In the genomic region with DNA sequence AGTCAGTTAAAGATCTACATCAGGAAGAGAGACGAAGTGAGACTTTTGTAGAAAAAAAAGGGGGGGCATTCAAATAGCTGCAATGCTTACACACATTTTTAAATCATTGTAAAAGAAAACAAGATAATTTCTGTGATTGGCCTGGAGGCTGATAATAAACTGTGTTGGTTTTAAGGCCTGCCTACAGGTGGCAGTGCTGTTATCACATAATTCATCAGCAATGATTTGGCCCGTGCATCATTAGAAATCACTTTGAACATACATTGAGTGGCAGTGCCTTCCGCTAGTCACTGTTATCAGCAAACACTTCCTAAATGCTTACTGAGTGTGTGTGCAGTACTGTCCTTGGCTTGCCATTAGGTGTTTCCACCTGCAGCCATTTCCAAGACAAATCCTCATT, we compare ENCODE assay signal across 11 cellular contexts.
DNase-seq lines count a peak whose midpoint lies in the region; ATAC-seq, FAIRE-seq and TF ChIP-seq lines count a peak whose summit lies in the region.
"Had no signal": no experiment of that assay in that cellular context is flagged by ENCODE, and none has a peak within 500 bp of the region (broad histone marks: within the 10 kb centered on the region; RNA-seq: fewer than 3 reads in every experiment).

No MANE protein-coding gene starts in this region.

- no peaks in the 10 kb centered on the region for H3K36me3 ChIP-seq in KMS-11 (ENCODE audit: insufficient read depth)
- no peaks in the 10 kb centered on the region for H3K36me3 ChIP-seq in HepG2 (replicated peaks in 1 of 2; ENCODE audit: control insufficient read depth in 1 of 2, insufficient read depth in 2 of 2, low read length in 2 of 2)
- H3K36me3 ChIP-seq: thoracic aorta had no signal

- H4K20me1 ChIP-seq in KMS-11 (ENCODE audit: insufficient read depth) (no peaks in the 10 kb centered on the region), HepG2 (ENCODE audit: insufficient read depth, low read length) (no peaks in the 10 kb centered on the region)

- H3K4me2 ChIP-seq in KMS-11 (no peak overlapping the region), HepG2 (ENCODE audit: low read depth, low read length) (no peak overlapping the region)

- peaks cover 21% of the 10 kb centered on the region for H3K4me1 ChIP-seq in KMS-11 (ENCODE audit: low read depth, poor library complexity, severe bottlenecking)
- H3K4me1 ChIP-seq in HepG2 (ENCODE audit: insufficient read depth, low read length), result no peaks in the 10 kb centered on the region

- H3K27ac ChIP-seq in KMS-11 (no peak overlapping the region), HepG2 (ENCODE audit: extremely low read length, insufficient read depth, low read length) (no peak overlapping the region)
- H3K27ac ChIP-seq: thoracic aorta had no signal

- H2AFZ ChIP-seq in KMS-11 (ENCODE audit: low read depth) (no peak overlapping the region), HepG2 (ENCODE audit: low read length) (no peak overlapping the region)

- H3K36me3 Mint-ChIP-seq in naive thymus-derived CD8-positive, alpha-beta T cell, result no peaks in the 10 kb centered on the region
- H3K36me3 Mint-ChIP-seq: activated naive CD4-positive, alpha-beta T cell treated with anti-CD3 and anti-CD28 coated beads, Interleukin-2, amount 50 U/mL, for 24 hours had no signal

- peak; percentile 62 for TF ChIP-seq CTCF in KMS-11 (conservative IDR thresholded peaks at IDR 0.05; ENCODE audit: low read depth, low read length)
- TF ChIP-seq CTCF in WI38 (IDR thresholded peaks at IDR 0.05; ENCODE audit: low read depth, low read length), result peak; percentile 16; the same call in 1 of the 2 replicates
- no peak for TF ChIP-seq CTCF in HepG2 (CRISPR knock-in tag; IDR thresholded peaks at IDR 0.05)

- CTCF ChIA-PET in HepG2 (lab: Yijun Ruan, JAX; ENCODE audit: low intra/inter-chr PET ratio, low total read pairs), result no interaction called here

- no peaks in the 10 kb centered on the region for H3K9me3 ChIP-seq in HepG2 (ENCODE audit: low read length)
- H3K9me3 ChIP-seq: thoracic aorta had no signal

- intact Hi-C loops in HepG2 (cut with micrococcal nuclease; ENCODE audit: unreplicated experiment), result loop anchor here (5.0 kb wide), 1 partner anchor 231 kb away; no protein-coding TSS in a partner anchor
- intact Hi-C loops in left cardiac atrium (cut with DNase I), result no loop called here

- H3K27me3 Mint-ChIP-seq in naive thymus-derived CD8-positive, alpha-beta T cell, result no peaks in the 10 kb centered on the region
- H3K27me3 Mint-ChIP-seq: activated naive CD4-positive, alpha-beta T cell treated with anti-CD3 and anti-CD28 coated beads, Interleukin-2, amount 50 U/mL, for 24 hours had no signal

- TF ChIP-seq RAD21 in HepG2 (CRISPR knock-in tag; IDR thresholded peaks at IDR 0.05), result no peak

- no peak for TF ChIP-seq POLR2A in HepG2 (IDR thresholded peaks at IDR 0.05; ENCODE audit: insufficient read depth in 1 of 2, low read depth in 2 of 2, low read length in 2 of 2)

- no TSS peak for BruUV-seq in HepG2 (replicated peaks; lab: Mats Ljungman, UMichigan)

- 0% methylated on average over 3 of the region's 3 CpGs for WGBS in HepG2 (ENCODE audit: low lambda C conversion rate)

- no peak overlapping the region for H3K9ac ChIP-seq in KMS-11
- no peak overlapping the region for H3K9ac ChIP-seq in HepG2 (ENCODE audit: insufficient read depth, low read depth, low read length)

- ATAC-seq in HepG2, result no peak
- no peak for ATAC-seq in naive thymus-derived CD8-positive, alpha-beta T cell
- ATAC-seq in left cardiac atrium, result no peak
- ATAC-seq: K562 had no signal

- H3K4me3 Mint-ChIP-seq in naive thymus-derived CD8-positive, alpha-beta T cell, result no peak overlapping the region
- H3K4me3 Mint-ChIP-seq: activated naive CD4-positive, alpha-beta T cell treated with anti-CD3 and anti-CD28 coated beads, Interleukin-2, amount 50 U/mL, for 24 hours had no signal

- DNase-seq in COR-L47 (lab: John Stamatoyannopoulos, UW), result peak; percentile 69
- DNase-seq in HepG2 (ENCODE audit: low spot score), result no peak
- no peak for DNase-seq in KG1 (lab: John Stamatoyannopoulos, UW)
- no peak for DNase-seq in T-helper 9 cell
- no peak for DNase-seq in naive thymus-derived CD8-positive, alpha-beta T cell
- no peak for DNase-seq in left cardiac atrium

- TF ChIP-seq EP300 in HepG2 (IDR thresholded peaks at IDR 0.05; ENCODE audit: low read depth in 2 of 2, low read length in 2 of 2) (no peak), HepG2 (CRISPR knock-in tag; IDR thresholded peaks at IDR 0.05; ENCODE audit: borderline replicate concordance) (no peak)

- H3K27ac Mint-ChIP-seq in naive thymus-derived CD8-positive, alpha-beta T cell, result no peak overlapping the region
- H3K27ac Mint-ChIP-seq: activated naive CD4-positive, alpha-beta T cell treated with anti-CD3 and anti-CD28 coated beads, Interleukin-2, amount 50 U/mL, for 24 hours had no signal

- POLR2A ChIA-PET in HepG2 (lab: Yijun Ruan, JAX), result no interaction called here
- POLR2A ChIA-PET in naive thymus-derived CD8-positive, alpha-beta T cell (lab: Charles Lee), result no interaction called here

- H3K79me2 ChIP-seq in KMS-11 (ENCODE audit: insufficient read depth, low read depth) (no peaks in the 10 kb centered on the region), HepG2 (ENCODE audit: insufficient read depth, low read length) (no peaks in the 10 kb centered on the region)

- in situ Hi-C loops in HepG2 (cut with HindIII; ENCODE audit: extremely low pct_ligation_motif_present, low pct_unique_long_range_greater_than_20kb), result no loop called here

- H3K9me3 Mint-ChIP-seq in naive thymus-derived CD8-positive, alpha-beta T cell, result peaks cover 0 to 21% (median 6%) of the 10 kb centered on the region in 9 donors

- H3K4me3 ChIP-seq in KMS-11 (IDR thresholded peaks at IDR 0.05; ENCODE audit: insufficient read depth, low read depth, low read length) (no peak overlapping the region), WI38 (ENCODE audit: low read depth, low read length) (no peak overlapping the region), HepG2 (replicated peaks in 1 of 3; ENCODE audit: insufficient read depth in 1 of 3, low read depth in 2 of 3, low read length in 3 of 3) (no peak overlapping the region)
- H3K4me3 ChIP-seq: K562, thoracic aorta had no signal

- no peak for FAIRE-seq in HepG2 (lab: Jason Lieb, UNC)
- FAIRE-seq: K562 had no signal

- H3K27me3 ChIP-seq in KMS-11 (ENCODE audit: insufficient read depth, low read depth), result no peaks in the 10 kb centered on the region
- no peaks in the 10 kb centered on the region for H3K27me3 ChIP-seq in HepG2 (ENCODE audit: control insufficient read depth in 1 of 2, insufficient read depth in 2 of 2, low read length in 2 of 2)

- no peaks in the 10 kb centered on the region for H3K4me1 Mint-ChIP-seq in naive thymus-derived CD8-positive, alpha-beta T cell
- H3K4me1 Mint-ChIP-seq: activated naive CD4-positive, alpha-beta T cell treated with anti-CD3 and anti-CD28 coated beads, Interleukin-2, amount 50 U/mL, for 24 hours had no signal

TF ChIP-seq in HepG2, 621 proteins besides CTCF, POLR2A, EP300 and RAD21:
- TF ChIP-seq ZNF34 (CRISPR knock-in tag; IDR thresholded peaks at IDR 0.05; ENCODE audit: borderline replicate concordance) (no peak), ZBTB20 (CRISPR knock-in tag; IDR thresholded peaks at IDR 0.05; ENCODE audit: borderline replicate concordance, low read depth) (no peak), ZNF3 (CRISPR knock-in tag; IDR thresholded peaks at IDR 0.05) (no peak), FOXJ3 (CRISPR knock-in tag; IDR thresholded peaks at IDR 0.05; ENCODE audit: borderline replicate concordance) (no peak), STAG1 (CRISPR knock-in tag; IDR thresholded peaks at IDR 0.05) (0 out of 2 replicates have a peak, but pooled peaks have one; percentile 7)
TF ChIP-seq in HepG2: peak in this region for 1.
